8 cellular contexts compared by ENCODE assay signal in genomic region chr11:116513894-116514293, GRCh38.
DNase-seq lines count a peak whose midpoint lies in the region; ATAC-seq and TF ChIP-seq lines count a peak whose summit lies in the region.

No MANE protein-coding gene starts in this region.

- no peak overlapping the region for H3K4me2 ChIP-seq in fibroblast of lung (ENCODE audit: extremely low read depth, insufficient read depth, low read length)

- H4K20me1 ChIP-seq in fibroblast of lung (ENCODE audit: control insufficient read depth, extremely low read depth, insufficient read depth, low read length): no peaks in the 10 kb centered on the region

- no peak for TF ChIP-seq POLR2A in esophagus muscularis mucosa (IDR thresholded peaks at IDR 0.05; ENCODE audit: low read depth)

- H3K36me3 ChIP-seq in fibroblast of lung (ENCODE audit: control insufficient read depth, insufficient read depth, low read length) (no peaks in the 10 kb centered on the region), esophagus muscularis mucosa (no peaks in the 10 kb centered on the region)

- DNase-seq in EL (peak; percentile 44), NCI-H82 (lab: John Stamatoyannopoulos, UW) (peak; percentile 65), fibroblast of lung (ENCODE audit: low read depth in 2 of 2) (peak; percentile 3 to 18), esophagus muscularis mucosa (ENCODE audit: extremely low spot score) (no peak)

- no peak overlapping the region for H3K4me3 ChIP-seq in fibroblast of lung (replicated peaks in 1 of 4; ENCODE audit: control extremely low read depth in 1 of 4, insufficient read depth in 1 of 4, low read depth in 3 of 4, low read length in 4 of 4)
- no peak overlapping the region for H3K4me3 ChIP-seq in esophagus muscularis mucosa

- no peaks in the 10 kb centered on the region for H3K4me1 ChIP-seq in fibroblast of lung (ENCODE audit: control insufficient read depth, extremely low read depth, insufficient read depth, low read length)
- no peaks in the 10 kb centered on the region for H3K4me1 ChIP-seq in esophagus muscularis mucosa

- no peaks in the 10 kb centered on the region for H3K27me3 ChIP-seq in fibroblast of lung (ENCODE audit: control insufficient read depth, insufficient read depth, low read length)
- peaks cover 0 to 44% (median 0%) of the 10 kb centered on the region in 4 donors for H3K27me3 ChIP-seq in esophagus muscularis mucosa

- H3K9me3 ChIP-seq in fibroblast of lung (ENCODE audit: control insufficient read depth, insufficient read depth, low read depth, low read length) (no peaks in the 10 kb centered on the region), esophagus muscularis mucosa (no peaks in the 10 kb centered on the region)

- TF ChIP-seq CTCF in 22Rv1 (IDR thresholded peaks at IDR 0.05): peak; percentile 64
- TF ChIP-seq CTCF in fibroblast of lung (conservative IDR thresholded peaks at IDR 0.05 in 1 of 2, IDR thresholded peaks at IDR 0.05 in 1 of 2; ENCODE audit: low read depth in 1 of 2, low read length in 2 of 2): peak in 1 of 2 donors; percentile 12
- peak in 1 of 3 experiments; percentile 17 for TF ChIP-seq CTCF in esophagus muscularis mucosa (IDR thresholded peaks at IDR 0.05)

- TF ChIP-seq EP300 in esophagus muscularis mucosa (IDR thresholded peaks at IDR 0.05): no peak

- no peaks in the 10 kb centered on the region for H3K79me2 ChIP-seq in fibroblast of lung (ENCODE audit: control insufficient read depth, insufficient read depth, low read length)

- H3K9ac ChIP-seq in fibroblast of lung (ENCODE audit: insufficient read depth, low read length): no peak overlapping the region

- intact Hi-C loops in esophagus muscularis mucosa (cut with DNase I): no loop called here

- 68% methylated on average over 7 of the region's 8 CpGs for WGBS in esophagus muscularis mucosa

- H3K27ac ChIP-seq in 22Rv1 (no peak overlapping the region), fibroblast of lung (ENCODE audit: insufficient read depth, low read length) (no peak overlapping the region), esophagus muscularis mucosa (replicated peaks in 1 of 4) (no peak overlapping the region)

- H2AFZ ChIP-seq in fibroblast of lung (ENCODE audit: low read length): no peak overlapping the region

- ATAC-seq in GM21360 (IDR thresholded peaks at IDR 0.05; ENCODE audit: unreplicated experiment) (no peak), HG03469 (IDR thresholded peaks at IDR 0.05; ENCODE audit: unreplicated experiment) (no peak), GM18498 (IDR thresholded peaks at IDR 0.05; ENCODE audit: unreplicated experiment) (no peak)
